Comparison of ENCODE assay signal across 26 cellular contexts in genomic region chr10:3790272-3790671, GRCh38.
"Had no signal": no experiment of that assay in that cellular context is flagged by ENCODE, and none has a peak within 500 bp of the region (broad histone marks: within the 10 kb centered on the region; RNA-seq: fewer than 3 reads in every experiment).

No MANE protein-coding gene starts in this region.

- FAIRE-seq: frontal cortex had no signal

- H3K4me2 ChIP-seq: smooth muscle cell had no signal

- H3K36me3 ChIP-seq: esophagus squamous epithelium, left ventricle myocardium inferior, transverse colon had no signal

- H3K4me3 ChIP-seq: esophagus squamous epithelium, left ventricle myocardium inferior, psoas muscle, smooth muscle cell, transverse colon had no signal

- DNase-seq: activated CD4-positive, alpha-beta memory T cell treated with anti-CD3 and anti-CD28 coated beads, Interleukin-2, amount 10 ng/mL, durations not matched to agents 7 days and 5 days; activated CD4-positive, alpha-beta T cell treated with anti-CD3 and anti-CD28 coated beads for 1 hour; activated CD4-positive, alpha-beta T cell treated with anti-CD3 and anti-CD28 coated beads, Interleukin-2, amount 10 ng/mL, durations not matched to agents 7 days and 5 days; activated CD8-positive, alpha-beta memory T cell treated with anti-CD3 and anti-CD28 coated beads, Interleukin-2, amount 50 U/mL, for 48 hours; activated naive CD8-positive, alpha-beta T cell treated with anti-CD3 and anti-CD28 coated beads, Interleukin-2, amount 50 U/mL, for 24 hours; activated T-cell treated with anti-CD3 and anti-CD28 coated beads, Interleukin-2, amount 50 U/mL, for 24 hours; amygdala; central memory CD4-positive, alpha-beta T cell; esophagus squamous epithelium; left ventricle myocardium inferior; midbrain; naive thymus-derived CD4-positive, alpha-beta T cell; nucleus accumbens; psoas muscle; stimulated activated CD4-positive, alpha-beta T cell treated with anti-CD3 and anti-CD28 coated beads, Interleukin-1b, Interleukin-23, amount 100 ng/mL, for 48 hours; stimulated activated CD4-positive, alpha-beta T cell treated with anti-CD3 and anti-CD28 coated beads, Interleukin-4, amount 100 ng/mL, for 4 hours; stimulated activated CD8-positive, alpha-beta memory T cell treated with anti-CD3 and anti-CD28 coated beads, Interleukin-4, amount 100 ng/mL, for 48 hours; stimulated activated naive B cell treated with anti-CD40 and anti-IgM and Interleukin-4, amounts not matched to agents 10 μg/mL and 1 μg/mL and 100 μg/mL, for 72 hours; T-helper 2 cell; transverse colon had no signal

- H3K79me2 ChIP-seq: parathyroid adenoma had no signal

- H3K4me3 Mint-ChIP-seq: activated CD4-positive, alpha-beta memory T cell treated with anti-CD3 and anti-CD28 coated beads, Interleukin-2, amount 10 ng/mL, durations not matched to agents 7 days and 5 days; activated CD4-positive, alpha-beta T cell treated with anti-CD3 and anti-CD28 coated beads, Interleukin-2, amount 10 ng/mL, durations not matched to agents 7 days and 5 days; activated naive CD4-positive, alpha-beta T cell treated with anti-CD3 and anti-CD28 coated beads, Interleukin-2, amount 50 U/mL, for 24 hours; activated naive CD8-positive, alpha-beta T cell treated with anti-CD3 and anti-CD28 coated beads, Interleukin-2, amount 50 U/mL, for 24 hours; activated T-cell treated with anti-CD3 and anti-CD28 coated beads, Interleukin-2, amount 50 U/mL, for 24 hours; naive thymus-derived CD4-positive, alpha-beta T cell; stimulated activated naive B cell treated with anti-CD40 and anti-IgM and Interleukin-4, amounts not matched to agents 10 μg/mL and 1 μg/mL and 100 μg/mL, for 72 hours; WTC11 had no signal

- H3K27ac Mint-ChIP-seq: activated CD4-positive, alpha-beta memory T cell treated with anti-CD3 and anti-CD28 coated beads, Interleukin-2, amount 10 ng/mL, durations not matched to agents 7 days and 5 days; activated CD4-positive, alpha-beta T cell treated with anti-CD3 and anti-CD28 coated beads, Interleukin-2, amount 10 ng/mL, durations not matched to agents 7 days and 5 days; activated naive CD4-positive, alpha-beta T cell treated with anti-CD3 and anti-CD28 coated beads, Interleukin-2, amount 50 U/mL, for 24 hours; activated T-cell treated with anti-CD3 and anti-CD28 coated beads, Interleukin-2, amount 50 U/mL, for 24 hours; activated T-helper 2 cell treated with anti-CD3 and anti-CD28 coated beads, Interferon-gamma antibody, Interleukin-2, Interleukin-4, amounts not matched to agents 10 μg/mL and 5 μg/mL and 100 μg/mL, durations not matched to agents 14 hours and 24 hours and 36 hours; stimulated activated naive B cell treated with anti-CD40 and anti-IgM and Interleukin-4, amounts not matched to agents 10 μg/mL and 1 μg/mL and 100 μg/mL, for 72 hours; WTC11 had no signal

- H3K4me1 ChIP-seq: parathyroid adenoma, psoas muscle had no signal

- H3K9me3 Mint-ChIP-seq: activated naive CD4-positive, alpha-beta T cell treated with anti-CD3 and anti-CD28 coated beads, Interleukin-2, amount 50 U/mL, for 24 hours had no signal

- H3K27me3 Mint-ChIP-seq: activated CD4-positive, alpha-beta T cell treated with anti-CD3 and anti-CD28 coated beads, Interleukin-2, amount 10 ng/mL, durations not matched to agents 7 days and 5 days; activated naive CD4-positive, alpha-beta T cell treated with anti-CD3 and anti-CD28 coated beads, Interleukin-2, amount 50 U/mL, for 24 hours; activated naive CD8-positive, alpha-beta T cell treated with anti-CD3 and anti-CD28 coated beads, Interleukin-2, amount 50 U/mL, for 24 hours; activated T-cell treated with anti-CD3 and anti-CD28 coated beads, Interleukin-2, amount 50 U/mL, for 24 hours; naive thymus-derived CD4-positive, alpha-beta T cell; stimulated activated naive B cell treated with anti-CD40 and anti-IgM and Interleukin-4, amounts not matched to agents 10 μg/mL and 1 μg/mL and 100 μg/mL, for 72 hours had no signal

- H3K27ac ChIP-seq: esophagus squamous epithelium, left ventricle myocardium inferior, parathyroid adenoma, psoas muscle, transverse colon had no signal

- ATAC-seq: activated naive CD8-positive, alpha-beta T cell treated with anti-CD3 and anti-CD28 coated beads, Interleukin-2, amount 50 U/mL, for 24 hours; naive thymus-derived CD4-positive, alpha-beta T cell; psoas muscle; stimulated activated naive B cell treated with anti-CD40 and anti-IgM and Interleukin-4, amounts not matched to agents 10 μg/mL and 1 μg/mL and 100 μg/mL, for 72 hours; WTC11 had no signal

- H2AFZ ChIP-seq: parathyroid adenoma had no signal

- H3K27me3 ChIP-seq: esophagus squamous epithelium, transverse colon had no signal

- H3K9ac ChIP-seq: parathyroid adenoma had no signal
